1 cellular context compared by ENCODE assay signal in genomic region chr15:44726568-44727461, GRCh38.
TF ChIP-seq lines count a peak whose summit lies in the region.

No MANE protein-coding gene starts in this region.

TF ChIP-seq in K562, 482 proteins besides CTCF, POLR2A, EP300 and RAD21 (continued from another document and continues in another):
- TF ChIP-seq ZNF449 (CRISPR knock-in tag; IDR thresholded peaks at IDR 0.05) (no peak), IRF9 (tag; IDR thresholded peaks at IDR 0.05) (no peak), ZBTB17 (CRISPR knock-in tag; IDR thresholded peaks at IDR 0.05) (peak; percentile 72), HCFC1 (IDR thresholded peaks at IDR 0.05; ENCODE audit: low read depth, low read length) (no peak), ZNF780A (CRISPR knock-in tag; IDR thresholded peaks at IDR 0.05) (0 out of 2 replicates have a peak, but pooled peaks have one; percentile 42), MYC (IDR thresholded peaks at IDR 0.05; ENCODE audit: low read depth, low read length) (peak; percentile 59), MYC (CRISPR knock-in tag; IDR thresholded peaks at IDR 0.05; ENCODE audit: borderline replicate concordance, low read depth) (peak; percentile 48; the same call in 1 of the 2 replicates), ARID2 (IDR thresholded peaks at IDR 0.05) (no peak), PML (IDR thresholded peaks at IDR 0.05; ENCODE audit: low read length) (peak; percentile 98), ZNF23 (CRISPR knock-in tag; IDR thresholded peaks at IDR 0.05) (no peak), CREB5 (CRISPR knock-in tag; IDR thresholded peaks at IDR 0.05) (peak; percentile 14; the same call in 1 of the 2 replicates), ZNF133 (CRISPR knock-in tag; IDR thresholded peaks at IDR 0.05) (no peak), MEF2D (tag; conservative IDR thresholded peaks at IDR 0.05; ENCODE audit: low read depth) (no peak), ASH1L (IDR thresholded peaks at IDR 0.05; ENCODE audit: borderline replicate concordance, low read depth, partially characterized antibody) (no peak), MAX (CRISPR knock-in tag; IDR thresholded peaks at IDR 0.05) (peak; percentile 45; the same call in 1 of the 2 replicates), MCM5 (IDR thresholded peaks at IDR 0.05; ENCODE audit: low read depth) (no peak), PHB (CRISPR knock-in tag; IDR thresholded peaks at IDR 0.05) (0 out of 2 replicates have a peak, but pooled peaks have one; percentile 85), KLF13 (tag; IDR thresholded peaks at IDR 0.05; ENCODE audit: borderline replicate concordance, low read depth) (no peak), IRF1 (CRISPR knock-in tag; IDR thresholded peaks at IDR 0.05; ENCODE audit: borderline replicate concordance) (no peak), TAF9B (IDR thresholded peaks at IDR 0.05; ENCODE audit: partially characterized antibody) (peak; percentile 64), ZNF778 (CRISPR knock-in tag; IDR thresholded peaks at IDR 0.05) (no peak), ZBTB49 (CRISPR knock-in tag; IDR thresholded peaks at IDR 0.05; ENCODE audit: borderline replicate concordance) (no peak), NFXL1 (CRISPR knock-in tag; IDR thresholded peaks at IDR 0.05) (peak; percentile 91), MAFG (tag; conservative IDR thresholded peaks at IDR 0.05) (peak; percentile 82), BACH1 (tag; IDR thresholded peaks at IDR 0.05) (peak; percentile 60; the same call in 1 of the 2 replicates), MEIS2 (IDR thresholded peaks at IDR 0.05; ENCODE audit: partially characterized antibody) (peak; percentile 59), MGA (IDR thresholded peaks at IDR 0.05) (peak; percentile 43; the same call in 1 of the 2 replicates), GABPB1 (CRISPR knock-in tag; IDR thresholded peaks at IDR 0.05) (peak; percentile 55; the same call in 1 of the 2 replicates), ZNF512 (tag; IDR thresholded peaks at IDR 0.05) (no peak), JUN (IDR thresholded peaks at IDR 0.05; ENCODE audit: borderline replicate concordance, low read depth, low read length) (peak; percentile 95), JUN (CRISPR knock-in tag; IDR thresholded peaks at IDR 0.05; ENCODE audit: borderline replicate concordance) (no peak), SRF (CRISPR knock-in tag; IDR thresholded peaks at IDR 0.05) (peak in 1 of 2 experiments; percentile 32; a peak in 1 of 4 replicates), RFX1 (IDR thresholded peaks at IDR 0.05) (no peak), ZNF253 (CRISPR knock-in tag; conservative IDR thresholded peaks at IDR 0.05) (peak; percentile 93), FOXO4 (CRISPR knock-in tag; IDR thresholded peaks at IDR 0.05) (0 out of 2 replicates have a peak, but pooled peaks have one; percentile 21), THRAP3 (IDR thresholded peaks at IDR 0.05; ENCODE audit: borderline replicate concordance) (0 out of 2 replicates have a peak, but pooled peaks have one; percentile 50), RB1 (IDR thresholded peaks at IDR 0.05; ENCODE audit: low read depth) (no peak)
